In the genomic region with DNA sequence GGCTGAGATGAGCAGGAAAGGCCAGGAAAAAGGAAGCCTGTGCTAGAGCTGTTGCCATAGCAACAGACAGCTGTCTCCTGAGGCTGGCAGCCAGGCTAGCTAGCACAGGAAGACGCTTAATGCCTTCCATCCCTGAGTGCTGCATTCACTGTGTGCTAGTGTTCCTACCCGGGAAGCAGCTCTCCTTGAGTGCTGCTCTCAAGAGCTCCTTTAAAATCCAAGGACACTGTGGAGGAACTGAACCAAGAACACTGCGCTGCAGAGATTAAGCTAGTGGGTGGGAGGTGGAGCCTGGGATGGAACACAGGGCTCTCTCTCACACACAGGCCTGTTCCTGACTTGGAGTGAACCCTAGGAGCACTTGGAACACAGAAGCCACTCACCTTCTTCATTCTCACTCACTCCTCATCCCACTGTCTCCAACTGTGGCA, we compare ENCODE assay signal across 8 cellular contexts. TPM values are rescaled to one million over a fixed set of nuclear protein-coding genes. Genes with fewer than 3 reads are reported as not detected.
DNase-seq lines count a peak whose midpoint lies in the region; ATAC-seq and TF ChIP-seq lines count a peak whose summit lies in the region.

No MANE protein-coding gene starts in this region.

- peaks cover 73 to 86% (median 78%) of the 10 kb centered on the region in 3 donors for H3K4me1 Mint-ChIP-seq in T-cell

- no peaks in the 10 kb centered on the region for H3K9me3 Mint-ChIP-seq in T-cell

- peak overlapping the region; percentile 1 to 42 (median 14) for H3K4me3 Mint-ChIP-seq in T-cell

- peaks cover 7% of the 10 kb centered on the region for H3K4me1 ChIP-seq in ACC112 (ENCODE audit: control insufficient read depth, insufficient read depth, low read length, unreplicated experiment)

- CTCF ChIA-PET in T-cell (lab: Charles Lee): interaction anchor here (0.7 to 3.0 kb wide), 6 partner anchors 10 to 123 kb away, joined by 3 to 7 read pairs (median 4); no protein-coding TSS in a partner anchor

- H3K36me3 Mint-ChIP-seq in T-cell: no peaks in the 10 kb centered on the region

- H3K4me3 ChIP-seq in ACC112 (ENCODE audit: low read depth, low read length): no peak overlapping the region
- no peak overlapping the region for H3K4me3 ChIP-seq in H7 (ENCODE audit: insufficient read depth, low read depth, low read length)
- H3K4me3 ChIP-seq in fibroblast of villous mesenchyme (ENCODE audit: low read depth, low read length): no peak overlapping the region

- ATAC-seq in T-cell (replicated peaks in 1 of 4) (peak; percentile 55 to 76 (median 67)), HG02852 (IDR thresholded peaks at IDR 0.05; ENCODE audit: unreplicated experiment) (no peak)

- no peak overlapping the region for H3K27ac ChIP-seq in ACC112 (ENCODE audit: low read depth, low read length)

- TF ChIP-seq CTCF in fibroblast of villous mesenchyme (IDR thresholded peaks at IDR 0.05; ENCODE audit: insufficient read depth, low read depth, low read length): no peak

- H3K27me3 ChIP-seq in ACC112 (ENCODE audit: insufficient read depth, low read length) (no peaks in the 10 kb centered on the region), H7 (ENCODE audit: control insufficient read depth, insufficient read depth, low read length) (no peaks in the 10 kb centered on the region)

- H3K36me3 ChIP-seq in ACC112 (ENCODE audit: insufficient read depth, low read length): no peaks in the 10 kb centered on the region
- H3K36me3 ChIP-seq in H7 (replicated peaks; ENCODE audit: control insufficient read depth, insufficient read depth, low read length): no peaks in the 10 kb centered on the region

- peak overlapping the region; percentile 51 for H2AFZ ChIP-seq in ACC112 (ENCODE audit: low read length, unreplicated experiment)

- H3K79me2 ChIP-seq in ACC112 (ENCODE audit: control insufficient read depth, insufficient read depth, low read length, unreplicated experiment): no peaks in the 10 kb centered on the region

- DNase-seq in H7 (peak; percentile 37), T-cell (peak in 3 of 34 experiments; percentile 20 to 34 (median 29)), fibroblast of villous mesenchyme (ENCODE audit: low read depth) (peak; percentile 59), pons (ENCODE audit: low spot score) (peak; percentile 88), NOMO-1 (lab: John Stamatoyannopoulos, UW; ENCODE audit: unreplicated experiment in 2 of 2) (no peak), SW 1271 (lab: John Stamatoyannopoulos, UW) (no peak)

- POLR2A ChIA-PET in T-cell (lab: Charles Lee): interaction anchor here (0.6 to 2.1 kb wide), 7 partner anchors 8 to 56 kb away, joined by 3 to 12 read pairs (median 4); partner anchors contain the start of gene IL7R (in 1 of the 2)

- H3K27me3 Mint-ChIP-seq in T-cell: no peaks in the 10 kb centered on the region

- H3K27ac Mint-ChIP-seq in T-cell: peak overlapping the region; percentile 84 to 87

RNA-seq across cellular contexts. Expression of gene IL7R, which starts 53.5 kb away (rescaled TPM):
- total RNA-seq in H7 (2014; rRNA removed; shearing (Covaris generic)): not detected in 2 replicates
- total RNA-seq in T-cell (1,000 to 10,000 TPM in 1 of 5 donors, 100 to 1,000 TPM in 4; 691 to 1,106 (median 924) TPM), fibroblast of villous mesenchyme (12.9 and 74.7 TPM in 2 replicates)

Comparison
In these comparisons a context has a peak if more than half of its experiments do, and no peak if none do; other contexts are left out.
1. DNase-seq: peak in H7 (single experiment), fibroblast of villous mesenchyme (single experiment) and pons (single experiment); none in NOMO-1 (0 of 2) and SW 1271 (0 of 2).
2. RNA of gene IL7R, which starts 53.5 kb away (total RNA-seq): 691 to 1,106 TPM in T-cell and 12.9 to 74.7 TPM in fibroblast of villous mesenchyme; not detected in H7; every median in the first group is over 10 times any median in the second.